8 cellular contexts compared by ENCODE assay signal in genomic region chr10:29590598-29591415, GRCh38. TPM values are rescaled to one million over a fixed set of nuclear protein-coding genes. Genes with fewer than 3 reads are reported as not detected.
A peak's percentile ranks its signal among the peaks of the same experiment; 100 is the strongest.
DNase-seq lines count a peak whose midpoint lies in the region; ATAC-seq and TF ChIP-seq lines count a peak whose summit lies in the region.

No MANE protein-coding gene starts in this region.

- H3K4me1 ChIP-seq in gastroesophageal sphincter (peaks cover 14 to 92% (median 21%) of the 10 kb centered on the region in 3 donors), psoas muscle (peaks cover 91% of the 10 kb centered on the region)

- no peak for DNase-seq in activated CD8-positive, alpha-beta memory T cell treated with anti-CD3 and anti-CD28 coated beads, Interleukin-2, amount 10 ng/mL, durations not matched to agents 7 days and 5 days
- DNase-seq in activated CD8-positive, alpha-beta memory T cell treated with anti-CD3 and anti-CD28 coated beads for 24 hours, result no peak
- DNase-seq in NAMALWA (ENCODE audit: low spot score) (peak; percentile 58), activated B cell treated with CpG ODN at 0.5 μM for 24 hours (no peak), psoas muscle (no peak)
- no peak for DNase-seq in effector CD4-positive, alpha-beta T cell

- no peaks in the 10 kb centered on the region for H3K36me3 Mint-ChIP-seq in activated CD8-positive, alpha-beta memory T cell treated with anti-CD3 and anti-CD28 coated beads, Interleukin-2, amount 10 ng/mL, durations not matched to agents 7 days and 5 days
- H3K36me3 Mint-ChIP-seq in activated B cell treated with CpG ODN at 0.5 μM for 24 hours (ENCODE audit: low read depth), result no peaks in the 10 kb centered on the region

- peaks cover 8% of the 10 kb centered on the region for H3K4me1 Mint-ChIP-seq in activated CD8-positive, alpha-beta memory T cell treated with anti-CD3 and anti-CD28 coated beads, Interleukin-2, amount 10 ng/mL, durations not matched to agents 7 days and 5 days
- H3K4me1 Mint-ChIP-seq in activated B cell treated with CpG ODN at 0.5 μM for 24 hours, result peaks cover 8% of the 10 kb centered on the region

- H3K27me3 ChIP-seq in gastroesophageal sphincter (no peaks in the 10 kb centered on the region), psoas muscle (ENCODE audit: insufficient read depth in 3 of 3, low read length in 2 of 3) (no peaks in the 10 kb centered on the region)

- CTCF ChIA-PET in activated CD8-positive, alpha-beta memory T cell treated with anti-CD3 and anti-CD28 coated beads, Interleukin-2, amount 10 ng/mL, durations not matched to agents 7 days and 5 days (lab: Charles Lee), result interaction anchor here (0.6 to 1.5 kb wide), 6 partner anchors 19 to 145 kb away, joined by 3 to 6 read pairs (median 4); no protein-coding TSS in a partner anchor
- CTCF ChIA-PET in activated B cell treated with CpG ODN at 0.5 μM for 24 hours (lab: Charles Lee), result interaction anchor here (1.0 to 1.5 kb wide), 2 partner anchors 8 to 12 kb away, joined by 3 to 5 read pairs; no protein-coding TSS in a partner anchor

- no peak overlapping the region for H3K27ac Mint-ChIP-seq in activated CD8-positive, alpha-beta memory T cell treated with anti-CD3 and anti-CD28 coated beads, Interleukin-2, amount 10 ng/mL, durations not matched to agents 7 days and 5 days
- H3K27ac Mint-ChIP-seq in activated B cell treated with CpG ODN at 0.5 μM for 24 hours, result no peak overlapping the region

- H3K27me3 Mint-ChIP-seq in activated CD8-positive, alpha-beta memory T cell treated with anti-CD3 and anti-CD28 coated beads, Interleukin-2, amount 10 ng/mL, durations not matched to agents 7 days and 5 days, result peaks cover 9% of the 10 kb centered on the region
- H3K27me3 Mint-ChIP-seq in activated B cell treated with CpG ODN at 0.5 μM for 24 hours, result no peaks in the 10 kb centered on the region

- TF ChIP-seq POLR2A in gastroesophageal sphincter (IDR thresholded peaks at IDR 0.05), result no peak

- H3K4me3 ChIP-seq in gastroesophageal sphincter (peak overlapping the region in 1 of 2 donors; percentile 9), psoas muscle (peak overlapping the region; percentile 40)

- peak; percentile 30 for ATAC-seq in activated CD8-positive, alpha-beta memory T cell treated with anti-CD3 and anti-CD28 coated beads, Interleukin-2, amount 10 ng/mL, durations not matched to agents 7 days and 5 days
- ATAC-seq in activated B cell treated with CpG ODN at 0.5 μM for 24 hours (ENCODE audit: low read depth) (no peak), gastroesophageal sphincter (peak; percentile 45), psoas muscle (peak in 2 of 4 donors; percentile 10 to 17), HG03108 (IDR thresholded peaks at IDR 0.05; ENCODE audit: unreplicated experiment) (no peak)

- no peak for TF ChIP-seq EP300 in gastroesophageal sphincter (IDR thresholded peaks at IDR 0.05)

- peak; percentile 98 for TF ChIP-seq CTCF in activated B cell treated with CpG ODN at 0.5 μM for 24 hours (IDR thresholded peaks at IDR 0.05)
- TF ChIP-seq CTCF in gastroesophageal sphincter (IDR thresholded peaks at IDR 0.05), result peak; percentile 91 to 98 (median 95)
- peak; percentile 92 for TF ChIP-seq CTCF in psoas muscle (IDR thresholded peaks at IDR 0.05)

- H3K9me3 ChIP-seq in gastroesophageal sphincter (no peaks in the 10 kb centered on the region), psoas muscle (no peaks in the 10 kb centered on the region)

- H3K4me3 Mint-ChIP-seq in activated CD8-positive, alpha-beta memory T cell treated with anti-CD3 and anti-CD28 coated beads, Interleukin-2, amount 10 ng/mL, durations not matched to agents 7 days and 5 days, result no peak overlapping the region
- H3K4me3 Mint-ChIP-seq in activated B cell treated with CpG ODN at 0.5 μM for 24 hours, result no peak overlapping the region

- H3K27ac ChIP-seq in gastroesophageal sphincter, result peak overlapping the region; percentile 80 to 89 (median 82)
- H3K27ac ChIP-seq in psoas muscle, result peak overlapping the region; percentile 82

- no peaks in the 10 kb centered on the region for H3K9me3 Mint-ChIP-seq in activated CD8-positive, alpha-beta memory T cell treated with anti-CD3 and anti-CD28 coated beads, Interleukin-2, amount 10 ng/mL, durations not matched to agents 7 days and 5 days (ENCODE audit: low read depth)
- H3K9me3 Mint-ChIP-seq in activated B cell treated with CpG ODN at 0.5 μM for 24 hours, result peaks cover 3% of the 10 kb centered on the region

- H3K36me3 ChIP-seq in gastroesophageal sphincter (peaks cover 0 to 3% of the 10 kb centered on the region in 2 donors), psoas muscle (ENCODE audit: insufficient read depth in 1 of 2, low read depth in 1 of 2) (peaks cover 0 to 4% of the 10 kb centered on the region in 2 donors)

- intact Hi-C loops in activated B cell treated with CpG ODN at 0.5 μM for 24 hours (cut with micrococcal nuclease) (loop anchor here (1.0 to 2.0 kb wide), 2 partner anchors 146 to 204 kb away; no protein-coding TSS in a partner anchor), psoas muscle (cut with DNase I) (no loop called here)

- WGBS in gastroesophageal sphincter (ENCODE audit: low coverage in 1 of 2), 2 donors, result 6 to 18% methylated on average over 2 of the region's 2 CpGs
- 13 to 31% (median 25%) methylated on average over 2 of the region's 2 CpGs for WGBS in psoas muscle, 3 donors

- POLR2A ChIA-PET in activated B cell treated with CpG ODN at 0.5 μM for 24 hours (lab: Charles Lee), result no interaction called here

RNA-seq across cellular contexts. Expression of gene SVIL, which starts 44.0 kb away (rescaled TPM):
- 1 to 10 TPM; 1.0 to 3.7 TPM for total RNA-seq in activated CD8-positive, alpha-beta memory T cell treated with anti-CD3 and anti-CD28 coated beads, Interleukin-2, amount 10 ng/mL, durations not matched to agents 7 days and 5 days
- total RNA-seq in activated B cell treated with CpG ODN at 0.5 μM for 24 hours, result 0.62 and 1.9 TPM in 2 replicates
- total RNA-seq in gastroesophageal sphincter, result 1,000 to 10,000 TPM in 2 of 4 donors, 100 to 1,000 TPM in 2; 585 to 1,262 (median 942) TPM
- total RNA-seq in psoas muscle, result 1,000 to 10,000 TPM in 2 of 4 donors, 100 to 1,000 TPM in 2; 792 to 1,728 (median 949) TPM
- polyA plus RNA-seq in psoas muscle, result 100 to 1,000 TPM in 2 of 3 donors, 10 to 100 TPM in 1; 70.6 to 536 (median 234) TPM

Comparison
In these comparisons a context has a peak if more than half of its experiments do, and no peak if none do; other contexts are left out.
1. ATAC-seq: peak in activated CD8-positive, alpha-beta memory T cell treated with anti-CD3 and anti-CD28 coated beads, Interleukin-2, amount 10 ng/mL, durations not matched to agents 7 days and 5 days (single experiment) and gastroesophageal sphincter (single experiment); none in activated B cell treated with CpG ODN at 0.5 μM for 24 hours (single experiment) and HG03108 (single experiment).
2. RNA of gene SVIL, which starts 44.0 kb away (total RNA-seq): 585 to 1,262 TPM in gastroesophageal sphincter and 792 to 1,728 TPM in psoas muscle; 1.0 to 3.7 TPM in activated CD8-positive, alpha-beta memory T cell treated with anti-CD3 and anti-CD28 coated beads, Interleukin-2, amount 10 ng/mL, durations not matched to agents 7 days and 5 days and 0.62 to 1.9 TPM in activated B cell treated with CpG ODN at 0.5 μM for 24 hours; every median in the first group is over 100 times any median in the second.
3. Peak in every context shown above with its lines, with median percentiles within 50 percentile points of each other: CTCF ChIP-seq.